In the genomic region with DNA sequence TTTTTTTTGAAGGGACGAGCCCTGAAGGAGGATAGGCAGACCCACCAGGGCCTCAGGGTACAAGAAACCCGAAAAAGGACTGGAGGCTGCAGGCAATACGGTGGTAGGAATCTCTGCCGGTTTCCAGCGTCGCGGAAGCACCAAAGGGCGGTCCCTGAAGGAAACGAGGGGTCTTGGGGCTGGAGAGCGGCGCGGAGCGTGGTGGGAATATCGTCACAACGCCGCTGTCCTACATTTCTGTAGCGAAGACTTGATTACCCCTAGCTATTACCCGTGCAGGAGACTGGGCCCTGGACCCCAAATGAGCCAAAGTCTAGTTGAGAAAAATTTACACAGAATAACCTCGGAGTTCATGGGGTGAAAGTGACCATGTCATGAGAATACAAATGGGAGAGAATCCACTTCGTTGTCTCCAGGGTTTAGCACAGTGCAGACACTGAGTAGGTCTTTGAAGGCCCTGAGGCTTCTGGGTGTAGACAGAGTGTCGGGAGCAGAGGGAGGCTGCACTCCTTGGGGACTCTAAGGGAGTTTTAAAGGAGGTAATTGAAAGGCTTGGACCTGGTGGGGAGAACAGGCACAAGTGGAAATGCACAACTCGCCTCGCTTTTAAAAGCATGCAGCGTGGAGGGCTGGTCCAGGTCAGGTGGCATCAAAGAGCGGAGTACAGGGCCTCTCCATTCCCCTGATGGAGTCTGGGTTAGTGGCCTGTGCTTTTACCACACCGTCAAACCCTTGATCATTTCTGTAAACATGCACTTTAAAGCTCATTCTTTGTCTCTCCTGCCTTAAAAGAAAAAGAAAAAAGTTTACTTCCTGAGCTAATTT, we compare ENCODE assay signal across 1 cellular context.
TF ChIP-seq lines count a peak whose summit lies in the region.

No MANE protein-coding gene starts in this region.

TF ChIP-seq in HepG2, 621 proteins besides CTCF, POLR2A, EP300 and RAD21 (continued from another document):
- no peak for TF ChIP-seq SKI (IDR thresholded peaks at IDR 0.05; ENCODE audit: partially characterized antibody)
- no peak for TF ChIP-seq MLXIP (CRISPR knock-in tag; IDR thresholded peaks at IDR 0.05; ENCODE audit: borderline replicate concordance)
- TF ChIP-seq BRF2 (CRISPR knock-in tag; IDR thresholded peaks at IDR 0.05), result no peak
- TF ChIP-seq TBP (CRISPR knock-in tag; IDR thresholded peaks at IDR 0.05), result no peak
- no peak for TF ChIP-seq ATF1 (CRISPR knock-in tag; IDR thresholded peaks at IDR 0.05)
- no peak for TF ChIP-seq SALL2 (CRISPR knock-in tag; IDR thresholded peaks at IDR 0.05)
- TF ChIP-seq MEIS2 (CRISPR knock-in tag; IDR thresholded peaks at IDR 0.05), result no peak
- peak; percentile 35; the same call in 1 of the 2 replicates for TF ChIP-seq TCF7 (IDR thresholded peaks at IDR 0.05; ENCODE audit: low read depth)
- no peak for TF ChIP-seq ZNF230 (CRISPR knock-in tag; IDR thresholded peaks at IDR 0.05)
- peak; percentile 65 for TF ChIP-seq RBFOX2 (IDR thresholded peaks at IDR 0.05; ENCODE audit: low read depth, low read length)
- TF ChIP-seq ADNP (CRISPR knock-in tag; IDR thresholded peaks at IDR 0.05), result no peak
TF ChIP-seq in HepG2: peak in this region for 39.
